ENCODE assay signal across 12 cellular contexts in the genomic region with DNA sequence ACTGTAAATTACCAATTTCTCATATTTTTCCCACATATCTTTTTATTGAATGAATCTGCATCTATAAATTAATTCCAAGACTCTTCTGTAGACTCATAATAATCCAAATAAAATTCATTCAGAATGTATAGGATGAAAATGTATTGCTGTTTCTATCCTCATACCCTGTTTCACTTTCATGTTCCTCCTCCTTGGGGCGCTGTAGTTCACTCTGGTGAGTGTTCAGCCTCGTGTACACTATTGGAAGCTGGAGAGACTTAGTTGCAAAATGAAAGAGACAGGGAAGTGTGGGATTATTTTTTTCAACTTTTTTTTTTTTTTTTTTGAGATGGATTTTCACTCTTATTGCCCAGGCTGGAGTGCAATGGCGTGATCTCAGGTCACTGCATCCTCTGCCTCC.
DNase-seq lines count a peak whose midpoint lies in the region; ATAC-seq and TF ChIP-seq lines count a peak whose summit lies in the region.
"Had no signal": no experiment of that assay in that cellular context is flagged by ENCODE, and none has a peak within 500 bp of the region (broad histone marks: within the 10 kb centered on the region; RNA-seq: fewer than 3 reads in every experiment).

No MANE protein-coding gene starts in this region.

- no peak for ATAC-seq in HG02973 (IDR thresholded peaks at IDR 0.05; ENCODE audit: unreplicated experiment)
- ATAC-seq: stimulated activated naive CD8-positive, alpha-beta T cell treated with anti-CD3 and anti-CD28 coated beads, Interleukin-15, amount 100 ng/mL, for 72 hours had no signal

- TF ChIP-seq CTCF in brain microvascular endothelial cell (IDR thresholded peaks at IDR 0.05; ENCODE audit: low read depth, low read length, missing control alignments) (peak; percentile 70), type B pancreatic cell (conservative IDR thresholded peaks at IDR 0.05) (peak; percentile 56)

- no peak overlapping the region for H3K27ac ChIP-seq in brain microvascular endothelial cell
- H3K27ac ChIP-seq: ovary had no signal

- CTCF ChIA-PET in activated naive CD4-positive, alpha-beta T cell treated with anti-CD3 and anti-CD28 coated beads for 36 hours (lab: Charles Lee), result no interaction called here

- peak; percentile 10 for DNase-seq in activated naive CD4-positive, alpha-beta T cell treated with anti-CD3 and anti-CD28 coated beads for 36 hours
- DNase-seq in activated naive CD4-positive, alpha-beta T cell treated with anti-CD3 and anti-CD28 coated beads, Interleukin-2, amount 50 U/mL, for 16 hours, result no peak
- DNase-seq in Kasumi-1 (lab: John Stamatoyannopoulos, UW) (peak; percentile 48 to 49), brain microvascular endothelial cell (peak; percentile 23), type B pancreatic cell (ENCODE audit: extremely low spot score, unreplicated experiment) (no peak), foreskin melanocyte (no peak)
- no peak for DNase-seq in activated CD4-positive, alpha-beta T cell treated with anti-CD3 and anti-CD28 coated beads, Interleukin-2, amount 50 U/mL, for 48 hours
- DNase-seq: activated CD8-positive, alpha-beta memory T cell treated with anti-CD3 and anti-CD28 coated beads, Interleukin-2, amount 50 U/mL, for 4 hours; NCI-H226; ovary; stimulated activated naive CD8-positive, alpha-beta T cell treated with anti-CD3 and anti-CD28 coated beads, Interleukin-15, amount 100 ng/mL, for 72 hours had no signal

- H3K27me3 Mint-ChIP-seq in activated naive CD4-positive, alpha-beta T cell treated with anti-CD3 and anti-CD28 coated beads for 36 hours (ENCODE audit: low read depth), result no peaks in the 10 kb centered on the region
- no peaks in the 10 kb centered on the region for H3K27me3 Mint-ChIP-seq in type B pancreatic cell
- H3K27me3 Mint-ChIP-seq: stimulated activated naive CD8-positive, alpha-beta T cell treated with anti-CD3 and anti-CD28 coated beads, Interleukin-15, amount 100 ng/mL, for 72 hours had no signal

- H3K4me3 ChIP-seq in brain microvascular endothelial cell (ENCODE audit: low read depth, low read length), result no peak overlapping the region
- H3K4me3 ChIP-seq: ovary had no signal

- no peaks in the 10 kb centered on the region for H3K9me3 Mint-ChIP-seq in activated naive CD4-positive, alpha-beta T cell treated with anti-CD3 and anti-CD28 coated beads for 36 hours
- H3K9me3 Mint-ChIP-seq in type B pancreatic cell, result no peaks in the 10 kb centered on the region
- H3K9me3 Mint-ChIP-seq: stimulated activated naive CD8-positive, alpha-beta T cell treated with anti-CD3 and anti-CD28 coated beads, Interleukin-15, amount 100 ng/mL, for 72 hours had no signal

- H3K4me1 Mint-ChIP-seq in activated naive CD4-positive, alpha-beta T cell treated with anti-CD3 and anti-CD28 coated beads for 36 hours (ENCODE audit: low read depth), result peaks cover 2% of the 10 kb centered on the region
- H3K4me1 Mint-ChIP-seq in type B pancreatic cell (ENCODE audit: unreplicated experiment), result peaks cover 5% of the 10 kb centered on the region
- H3K4me1 Mint-ChIP-seq: stimulated activated naive CD8-positive, alpha-beta T cell treated with anti-CD3 and anti-CD28 coated beads, Interleukin-15, amount 100 ng/mL, for 72 hours had no signal

- no peaks in the 10 kb centered on the region for H3K36me3 Mint-ChIP-seq in activated naive CD4-positive, alpha-beta T cell treated with anti-CD3 and anti-CD28 coated beads for 36 hours (ENCODE audit: low read depth)
- peaks cover 3% of the 10 kb centered on the region for H3K36me3 Mint-ChIP-seq in type B pancreatic cell

- H3K27ac Mint-ChIP-seq in activated naive CD4-positive, alpha-beta T cell treated with anti-CD3 and anti-CD28 coated beads for 36 hours, result no peak overlapping the region
- H3K27ac Mint-ChIP-seq in type B pancreatic cell, result no peak overlapping the region
- H3K27ac Mint-ChIP-seq: stimulated activated naive CD8-positive, alpha-beta T cell treated with anti-CD3 and anti-CD28 coated beads, Interleukin-15, amount 100 ng/mL, for 72 hours had no signal

- in situ Hi-C loops in brain microvascular endothelial cell (cut with HindIII; ENCODE audit: low pct_ligation_motif_present, low sequenced_read_pairs), result loop anchor here (25.0 kb wide), 1 partner anchor 418 kb away; no protein-coding TSS in a partner anchor

- H3K36me3 ChIP-seq in brain microvascular endothelial cell (replicated peaks), result no peaks in the 10 kb centered on the region
- H3K36me3 ChIP-seq: ovary had no signal

- no peak overlapping the region for H3K4me3 Mint-ChIP-seq in activated naive CD4-positive, alpha-beta T cell treated with anti-CD3 and anti-CD28 coated beads for 36 hours
- no peak overlapping the region for H3K4me3 Mint-ChIP-seq in type B pancreatic cell
- H3K4me3 Mint-ChIP-seq: stimulated activated naive CD8-positive, alpha-beta T cell treated with anti-CD3 and anti-CD28 coated beads, Interleukin-15, amount 100 ng/mL, for 72 hours had no signal

- no peaks in the 10 kb centered on the region for H3K27me3 ChIP-seq in brain microvascular endothelial cell (replicated peaks)
- H3K27me3 ChIP-seq: ovary had no signal

- intact Hi-C loops in activated naive CD4-positive, alpha-beta T cell treated with anti-CD3 and anti-CD28 coated beads for 36 hours (cut with micrococcal nuclease), result no loop called here

Comparison
In these comparisons a context has a peak if more than half of its experiments do, and no peak if none do; other contexts are left out.
1. DNase-seq: peak in activated naive CD4-positive, alpha-beta T cell treated with anti-CD3 and anti-CD28 coated beads for 36 hours (single experiment), Kasumi-1 (2 of 2) and brain microvascular endothelial cell (single experiment); none in activated naive CD4-positive, alpha-beta T cell treated with anti-CD3 and anti-CD28 coated beads, Interleukin-2, amount 50 U/mL, for 16 hours (single experiment), type B pancreatic cell (single experiment), activated CD4-positive, alpha-beta T cell treated with anti-CD3 and anti-CD28 coated beads, Interleukin-2, amount 50 U/mL, for 48 hours (0 of 2) and foreskin melanocyte (single experiment).